ENCODE assay signal across 25 cellular contexts in genomic region chr10:104303594-104304178, GRCh38. TPM values are rescaled to one million over a fixed set of nuclear protein-coding genes. Genes with fewer than 3 reads are reported as not detected.
DNase-seq lines count a peak whose midpoint lies in the region; ATAC-seq and TF ChIP-seq lines count a peak whose summit lies in the region.
"Had no signal": no experiment of that assay in that cellular context is flagged by ENCODE, and none has a peak within 500 bp of the region (broad histone marks: within the 10 kb centered on the region; RNA-seq: fewer than 3 reads in every experiment).

No MANE protein-coding gene starts in this region.

- H3K9ac ChIP-seq in mesenchymal stem cell (ENCODE audit: low read length) = no peak overlapping the region
- H3K9ac ChIP-seq: SK-N-SH had no signal

- 0% methylated on average over 1 of the region's 1 CpG for WGBS in heart right ventricle, 2 donors
- 0% methylated on average over 1 of the region's 1 CpG for WGBS in mesenchymal stem cell

- H2AFZ ChIP-seq in mesenchymal stem cell (ENCODE audit: low read depth, low read length) = no peak overlapping the region
- H2AFZ ChIP-seq: GM23338 had no signal

- no peak for ATAC-seq in heart right ventricle
- ATAC-seq in Right ventricle myocardium superior (ENCODE audit: poor library complexity) = no peak
- ATAC-seq in GM21528 (IDR thresholded peaks at IDR 0.05; ENCODE audit: low FRiP score, unreplicated experiment) = no peak
- ATAC-seq: activated CD4-positive, alpha-beta T cell treated with anti-CD3 and anti-CD28 coated beads for 36 hours; activated T-cell treated with anti-CD3 and anti-CD28 coated beads, Interleukin-2, amount 50 U/mL, for 4 hours; GM23338; lower lobe of right lung; mucosa of descending colon; right lobe of liver; upper lobe of right lung had no signal

- H2BK5ac ChIP-seq in mesenchymal stem cell (ENCODE audit: low read depth, low read length, poor library complexity, severe bottlenecking) = no peak overlapping the region

- H3K27ac ChIP-seq in heart right ventricle (peak overlapping the region; percentile 15 to 95 (median 92)), VCaP (peak overlapping the region; percentile 84), mesenchymal stem cell (ENCODE audit: low read length, poor library complexity, severe bottlenecking) (no peak overlapping the region)
- H3K27ac ChIP-seq: lower lobe of right lung, right lobe of liver, upper lobe of right lung had no signal

- H3K14ac ChIP-seq in mesenchymal stem cell (ENCODE audit: low read length in 2 of 2) = no peak overlapping the region

- no peak overlapping the region for H3K23ac ChIP-seq in mesenchymal stem cell (ENCODE audit: low read length in 2 of 2)

- no peak overlapping the region for H4K8ac ChIP-seq in mesenchymal stem cell (ENCODE audit: low read length)

- H2BK12ac ChIP-seq in mesenchymal stem cell (ENCODE audit: low read length in 2 of 2) = no peak overlapping the region

- TF ChIP-seq CTCF in heart right ventricle (IDR thresholded peaks at IDR 0.05) = no peak
- TF ChIP-seq CTCF in VCaP (conservative IDR thresholded peaks at IDR 0.05) = no peak
- TF ChIP-seq CTCF in foreskin fibroblast (IDR thresholded peaks at IDR 0.05; ENCODE audit: low read depth, low read length) = no peak

- H3K27me3 ChIP-seq in heart right ventricle (no peaks in the 10 kb centered on the region), mesenchymal stem cell (ENCODE audit: control insufficient read depth in 1 of 2, insufficient read depth in 1 of 2, low read length in 2 of 2) (no peaks in the 10 kb centered on the region)
- H3K27me3 ChIP-seq: esophagus squamous epithelium, right lobe of liver, upper lobe of right lung had no signal

- H3K9me3 ChIP-seq in heart right ventricle = peaks cover 0 to 6% (median 0%) of the 10 kb centered on the region in 11 donors
- H3K9me3 ChIP-seq in mesenchymal stem cell (ENCODE audit: control insufficient read depth, low read length) = no peaks in the 10 kb centered on the region
- H3K9me3 ChIP-seq: esophagus squamous epithelium, lower lobe of right lung, mucosa of descending colon, right lobe of liver, SK-N-SH, upper lobe of right lung had no signal

- DNase-seq in heart right ventricle (no peak), Right ventricle myocardium superior (no peak), mesenchymal stem cell (no peak), foreskin fibroblast (no peak), iPS-NIHi7 (ENCODE audit: extremely low spot score) (no peak)
- DNase-seq: activated CD4-positive, alpha-beta T cell treated with anti-CD3 and anti-CD28 coated beads for 36 hours; activated naive CD4-positive, alpha-beta T cell treated with Interleukin-2 at 50 U/mL for 16 hours; activated T-cell treated with anti-CD3 and anti-CD28 coated beads, Interleukin-2, amount 50 U/mL, for 4 hours; aorta; esophagus squamous epithelium; hippocampal formation; islet precursor cell; Karpas-422; lower lobe of right lung; mucosa of descending colon; NCI-H1436; NCI-H774; right lobe of liver; SK-N-SH; stimulated activated CD4-positive, alpha-beta T cell treated with anti-CD3 and anti-CD28 coated beads, Interleukin-2, amount 100 ng/mL, for 48 hours; upper lobe of right lung had no signal

- no peaks in the 10 kb centered on the region for H3K79me1 ChIP-seq in mesenchymal stem cell (replicated peaks; ENCODE audit: low read length, poor library complexity, severe bottlenecking)

- no peak overlapping the region for H3K4me2 ChIP-seq in mesenchymal stem cell (ENCODE audit: low read length, poor library complexity, severe bottlenecking)
- H3K4me2 ChIP-seq: GM23338, SK-N-SH had no signal

- no peak overlapping the region for H3K4ac ChIP-seq in mesenchymal stem cell (ENCODE audit: low read depth in 1 of 2, low read length in 2 of 2)

- peaks cover 0 to 8% (median 0%) of the 10 kb centered on the region in 9 donors for H3K36me3 ChIP-seq in heart right ventricle
- H3K36me3 ChIP-seq in mesenchymal stem cell (ENCODE audit: control insufficient read depth in 1 of 2, insufficient read depth in 2 of 2, low read depth in 1 of 2, low read length in 2 of 2) = peaks cover 3 to 17% of the 10 kb centered on the region in 2 experiments
- H3K36me3 ChIP-seq: right lobe of liver had no signal

- peak overlapping the region; percentile 44 for H2AK5ac ChIP-seq in mesenchymal stem cell (ENCODE audit: low read length, severe bottlenecking)

- H2BK120ac ChIP-seq in mesenchymal stem cell (ENCODE audit: low read depth, low read length) = no peak overlapping the region

- no peak overlapping the region for H2BK15ac ChIP-seq in mesenchymal stem cell (ENCODE audit: low read depth, poor library complexity, severe bottlenecking)

- no peak overlapping the region for H3K18ac ChIP-seq in mesenchymal stem cell (ENCODE audit: low read depth in 1 of 2, low read length in 2 of 2)

- H3K4me3 ChIP-seq in heart right ventricle = no peak overlapping the region
- no peak overlapping the region for H3K4me3 ChIP-seq in mesenchymal stem cell (ENCODE audit: insufficient read depth in 1 of 2, low read depth in 1 of 2, low read length in 2 of 2)
- H3K4me3 ChIP-seq in foreskin fibroblast (ENCODE audit: low read depth in 1 of 2, low read length in 2 of 2) = no peak overlapping the region
- H3K4me3 ChIP-seq: esophagus squamous epithelium, GM23338, lower lobe of right lung, mucosa of descending colon, right lobe of liver, upper lobe of right lung had no signal

- intact Hi-C loops in heart right ventricle (cut with DNase I) (loop anchor here in 3 of 10 donors (1.0 to 5.0 kb wide), 3 partner anchors 34 to 48 kb away; partner anchors contain the start of gene ITPRIP (in 2 of the 3)), Right ventricle myocardium superior (cut with DNase I) (loop anchor here (5.0 kb wide), 1 partner anchor 34 kb away; the partner anchor contains the start of gene ITPRIP)

- H3K4me1 ChIP-seq in heart right ventricle (peaks cover 29 to 100% (median 81%) of the 10 kb centered on the region in 9 donors), mesenchymal stem cell (ENCODE audit: control insufficient read depth, insufficient read depth, low read depth, low read length) (peaks cover 16% of the 10 kb centered on the region)

- H4K91ac ChIP-seq in mesenchymal stem cell (ENCODE audit: low read length) = no peak overlapping the region

RNA-seq across cellular contexts. Expression of gene ITPRIP, which starts 34.6 kb away (rescaled TPM):
- total RNA-seq in heart right ventricle (10 to 100 TPM; 18.6 to 87.2 (median 35.9) TPM), Right ventricle myocardium superior (29.1 TPM)
- 10 to 100 TPM; 17.5 to 41.6 TPM for polyA plus RNA-seq in heart right ventricle
- 13.8 TPM for polyA plus RNA-seq in mesenchymal stem cell (2013, experiment 1 of 2)
- polyA plus RNA-seq in mesenchymal stem cell (2013, experiment 2 of 2) = 13.9 TPM

RNA-seq across cellular contexts. Expression of gene GSTO2, which starts 34.7 kb away (rescaled TPM):
- total RNA-seq in heart right ventricle (1 to 10 TPM in 4 of 10 donors, under 1 TPM in 6; 0.57 to 1.6 (median 0.97) TPM), Right ventricle myocardium superior (1.0 TPM)
- polyA plus RNA-seq in heart right ventricle = under 1 TPM; 0.25 to 0.51 TPM
- 2.3 TPM for polyA plus RNA-seq in mesenchymal stem cell (2013, experiment 1 of 2)
- polyA plus RNA-seq in mesenchymal stem cell (2013, experiment 2 of 2) = 1.9 TPM

RNA-seq across cellular contexts. Expression of gene GSTO1, which starts 49.0 kb away (rescaled TPM):
- total RNA-seq in heart right ventricle (100 to 1,000 TPM; 161 to 372 (median 220) TPM), Right ventricle myocardium superior (173 TPM)
- polyA plus RNA-seq in heart right ventricle = 100 to 1,000 TPM; 339 to 570 TPM
- polyA plus RNA-seq in mesenchymal stem cell (2013, experiment 1 of 2) = 324 TPM
- polyA plus RNA-seq in mesenchymal stem cell (2013, experiment 2 of 2) = 340 TPM

RNA-seq across cellular contexts. Expression of gene CFAP58, which starts 49.9 kb away (rescaled TPM):
- 1 to 10 TPM; 1.3 to 5.8 (median 3.0) TPM for total RNA-seq in heart right ventricle
- polyA plus RNA-seq in heart right ventricle = 1 to 10 TPM in 1 of 2 donors, under 1 TPM in 1; 0.58 to 3.6 TPM
- 2.2 TPM for total RNA-seq in Right ventricle myocardium superior
- 0.12 TPM for polyA plus RNA-seq in mesenchymal stem cell (2013, experiment 1 of 2)
- 0.11 TPM for polyA plus RNA-seq in mesenchymal stem cell (2013, experiment 2 of 2)
- total RNA-seq: activated T-cell treated with anti-CD3 and anti-CD28 coated beads, Interleukin-2, amount 50 U/mL, for 4 hours had no signal
- polyA plus RNA-seq: CD14-positive monocyte had no signal
